ENCODE assay signal across 11 cellular contexts in the genomic region with DNA sequence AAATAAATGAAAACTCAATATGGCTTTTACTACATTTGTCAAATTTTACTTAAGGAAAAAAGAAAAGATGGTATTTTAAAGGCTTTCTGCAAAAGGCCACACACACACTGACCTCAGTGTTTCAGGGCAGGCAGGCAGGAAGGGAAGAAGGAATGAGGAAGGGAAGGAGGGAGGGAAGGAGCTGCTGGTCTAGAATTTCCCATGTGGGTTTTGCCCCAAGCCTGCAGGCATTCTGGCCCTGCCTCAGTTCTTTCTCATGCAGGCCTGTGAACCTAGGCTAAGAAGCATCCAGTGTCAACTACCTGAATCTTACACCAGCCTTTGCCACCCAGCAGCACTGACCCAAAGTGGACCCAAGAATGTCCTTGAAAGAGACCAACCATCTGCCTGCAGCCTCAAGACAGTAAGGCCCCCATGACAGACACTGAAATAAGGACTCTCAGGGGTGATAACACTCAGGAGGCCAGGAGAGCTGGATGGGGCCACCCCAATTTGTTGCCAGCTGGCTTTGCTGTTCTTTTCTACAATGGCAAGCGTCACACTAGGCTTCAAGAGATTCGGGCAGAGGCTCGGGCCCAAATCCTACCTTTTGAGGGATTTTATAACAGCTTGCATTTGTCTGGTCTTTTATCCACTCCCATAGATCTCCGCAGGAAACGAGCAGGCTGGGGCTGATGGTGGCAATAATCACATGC.
"Had no signal": no experiment of that assay in that cellular context is flagged by ENCODE, and none has a peak within 500 bp of the region (broad histone marks: within the 10 kb centered on the region; RNA-seq: fewer than 3 reads in every experiment).

No MANE protein-coding gene starts in this region.

- H3K4me1 Mint-ChIP-seq: activated CD4-positive, alpha-beta T cell treated with anti-CD3 and anti-CD28 coated beads, Interleukin-2, amount 10 ng/mL, durations not matched to agents 24 days and 14 days; memory B cell had no signal

- H3K9me3 Mint-ChIP-seq: activated B cell treated with CpG ODN at 0.5 μM for 24 hours, memory B cell had no signal

- H3K27me3 Mint-ChIP-seq: activated B cell treated with CpG ODN at 0.5 μM for 24 hours; activated CD4-positive, alpha-beta T cell treated with anti-CD3 and anti-CD28 coated beads, Interleukin-2, amount 10 ng/mL, durations not matched to agents 24 days and 14 days; memory B cell; T-helper 17 cell had no signal

- H3K4me3 ChIP-seq: gastroesophageal sphincter, left ventricle myocardium inferior, ovary, stomach, thoracic aorta had no signal

- H3K27ac ChIP-seq: left ventricle myocardium inferior, ovary, thoracic aorta had no signal

- ATAC-seq: gastroesophageal sphincter, T-helper 17 cell had no signal

- H3K36me3 ChIP-seq: gastroesophageal sphincter, left ventricle myocardium inferior, ovary, stomach, thoracic aorta had no signal

- H3K9me3 ChIP-seq: gastroesophageal sphincter, left ventricle myocardium inferior, ovary, stomach, thoracic aorta had no signal

- H3K4me3 Mint-ChIP-seq: activated B cell treated with CpG ODN at 0.5 μM for 24 hours; activated CD4-positive, alpha-beta T cell treated with anti-CD3 and anti-CD28 coated beads, Interleukin-2, amount 10 ng/mL, durations not matched to agents 24 days and 14 days; memory B cell; nephron progenitor cell; T-helper 17 cell had no signal

- DNase-seq: activated B cell treated with CpG ODN at 0.5 μM for 24 hours; activated CD4-positive, alpha-beta T cell treated with anti-CD3 and anti-CD28 coated beads, Interleukin-2, amount 10 ng/mL, durations not matched to agents 24 days and 14 days; left ventricle myocardium inferior; nephron progenitor cell; stimulated activated CD4-positive, alpha-beta T cell treated with anti-CD3 and anti-CD28 coated beads, Interleukin-4, amount 100 ng/mL, for 1 hour; stomach; T-helper 17 cell had no signal

- H3K27me3 ChIP-seq: gastroesophageal sphincter, ovary, stomach had no signal

- H3K27ac Mint-ChIP-seq: activated B cell treated with CpG ODN at 0.5 μM for 24 hours; activated CD4-positive, alpha-beta T cell treated with anti-CD3 and anti-CD28 coated beads, Interleukin-2, amount 10 ng/mL, durations not matched to agents 24 days and 14 days; memory B cell; nephron progenitor cell had no signal

- H3K36me3 Mint-ChIP-seq: memory B cell had no signal
